Comparison of ENCODE assay signal across 8 cellular contexts in genomic region chr11:46237248-46238077, GRCh38. TPM values are rescaled to one million over a fixed set of nuclear protein-coding genes. Genes with fewer than 3 reads are reported as not detected.
DNase-seq lines count a peak whose midpoint lies in the region; ATAC-seq and TF ChIP-seq lines count a peak whose summit lies in the region.

No MANE protein-coding gene starts in this region.

- intact Hi-C loops in adrenal gland (cut with DNase I), result loop anchor here in 1 of 2 donors (10.0 kb wide), 1 partner anchor 113 kb away; the partner anchor contains the start of gene PHF21A

- no peak for DNase-seq in AG04449 (ENCODE audit: low read depth, low spot score)
- peak; percentile 83 for DNase-seq in HPDE6-E6E7 (ENCODE audit: extremely low spot score)
- peak; percentile 80 for DNase-seq in SW480 (ENCODE audit: low spot score)
- DNase-seq in adrenal gland, result peak; percentile 83 to 91 (median 90)
- peak; percentile 83 for DNase-seq in right atrium auricular region (ENCODE audit: low spot score)
- DNase-seq in renal cortical epithelial cell (ENCODE audit: low read depth), result peak; percentile 87
- DNase-seq in HuH-7.5 (ENCODE audit: low spot score), result no peak

- peak overlapping the region; percentile 89 to 96 (median 90) for H3K27ac ChIP-seq in adrenal gland
- H3K27ac ChIP-seq in right atrium auricular region, result peak overlapping the region; percentile 85 to 88

- H3K4me1 ChIP-seq in adrenal gland (replicated peaks in 1 of 2) (peaks cover 12 to 30% of the 10 kb centered on the region in 2 donors), right atrium auricular region (peaks cover 0 to 25% of the 10 kb centered on the region in 2 donors)

- 4 to 10% (median 7%) methylated on average over 32 to 59 of the region's 59 CpGs for WGBS in adrenal gland, 4 donors

- CTCF ChIA-PET in AG04449 (lab: Yijun Ruan, JAX), result interaction anchor here (0.6 to 15.6 kb wide), 26 partner anchors 8 to 380 kb away, joined by 3 to 661 read pairs (median 6); partner anchors contain the start of genes ATG13, CREB3L1, DGKZ and HARBI1

- no peaks in the 10 kb centered on the region for H3K36me3 ChIP-seq in adrenal gland (replicated peaks in 1 of 2)
- no peaks in the 10 kb centered on the region for H3K36me3 ChIP-seq in right atrium auricular region

- H3K9me3 ChIP-seq in adrenal gland (replicated peaks in 1 of 3), result no peaks in the 10 kb centered on the region
- H3K9me3 ChIP-seq in right atrium auricular region, result peaks cover 0 to 6% of the 10 kb centered on the region in 2 donors

- POLR2A ChIA-PET in AG04449 (lab: Yijun Ruan, JAX), result interaction anchor here (1.0 to 3.8 kb wide), 7 partner anchors 11 to 77 kb away, joined by 3 to 40 read pairs (median 7); partner anchors contain the start of gene CREB3L1

- TF ChIP-seq POLR2A in adrenal gland (IDR thresholded peaks at IDR 0.05), result peak in 1 of 2 donors; percentile 48

- H3K4me3 ChIP-seq in AG04449 (ENCODE audit: low read depth, low read length) (peak overlapping the region; percentile 53), adrenal gland (peak overlapping the region in 2 of 4 donors; percentile 15 to 59), right atrium auricular region (peak overlapping the region; percentile 43 to 59)

- ATAC-seq in GM18861 (IDR thresholded peaks at IDR 0.05; ENCODE audit: unreplicated experiment), result no peak

- H3K27me3 ChIP-seq in adrenal gland (no peaks in the 10 kb centered on the region), right atrium auricular region (no peaks in the 10 kb centered on the region)

- TF ChIP-seq CTCF in AG04449 (IDR thresholded peaks at IDR 0.05; ENCODE audit: insufficient read depth, low read length, missing control alignments), result no peak
- no peak for TF ChIP-seq CTCF in adrenal gland (IDR thresholded peaks at IDR 0.05)
- TF ChIP-seq CTCF in right atrium auricular region (IDR thresholded peaks at IDR 0.05), result no peak

RNA-seq across cellular contexts. Expression of gene CREB3L1, which starts 40.0 kb away (rescaled TPM):
- total RNA-seq in adrenal gland, result 10 to 100 TPM in 7 of 8 donors, 1 to 10 TPM in 1; 9.5 to 31.7 (median 18.7) TPM
- polyA plus RNA-seq in adrenal gland, result 10 to 100 TPM; 28.5 to 31.5 (median 29.0) TPM
- 10 to 100 TPM in 1 of 2 donors, 1 to 10 TPM in 1; 5.4 to 15.1 TPM for total RNA-seq in right atrium auricular region
- total RNA-seq in renal cortical epithelial cell, result 2.1 and 6.7 TPM in 2 replicates

Comparison
In these comparisons a context has a peak if more than half of its experiments do, and no peak if none do; other contexts are left out.
1. DNase-seq: peak in HPDE6-E6E7 (single experiment), SW480 (single experiment), adrenal gland (7 of 7), right atrium auricular region (single experiment) and renal cortical epithelial cell (single experiment); none in AG04449 (single experiment) and HuH-7.5 (single experiment).